ENCODE assay signal across 10 cellular contexts in the genomic region with DNA sequence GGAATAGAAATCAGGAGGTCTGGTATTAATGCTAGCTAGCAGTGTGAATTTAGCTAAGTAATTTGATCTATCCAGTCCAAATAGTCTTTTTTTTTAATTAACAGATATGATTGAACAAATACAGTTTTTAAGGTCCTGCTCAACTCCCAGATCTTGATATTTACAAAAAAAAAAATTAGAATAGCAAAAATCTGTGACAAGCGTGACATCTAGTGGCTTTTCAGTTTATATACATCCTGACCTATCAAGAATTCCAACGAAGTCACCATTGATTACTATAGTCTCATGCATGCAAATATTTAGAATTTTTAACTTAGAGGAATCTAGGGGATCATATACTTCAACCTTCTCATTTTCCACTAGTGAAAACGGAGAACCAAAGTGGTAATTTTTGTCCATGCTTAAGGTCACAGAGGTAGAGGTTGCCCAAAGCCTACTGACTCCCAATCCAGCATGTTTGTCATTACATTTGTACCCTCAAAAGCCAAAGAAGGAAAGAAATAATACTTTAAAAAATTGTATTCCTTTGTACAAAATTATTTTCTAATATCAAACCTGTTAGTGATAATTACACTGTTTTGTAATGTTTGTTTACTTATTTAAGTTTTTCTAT. TPM values are rescaled to one million over a fixed set of nuclear protein-coding genes. Genes with fewer than 3 reads are reported as not detected.
DNase-seq lines count a peak whose midpoint lies in the region; ATAC-seq, FAIRE-seq and TF ChIP-seq lines count a peak whose summit lies in the region.
"Had no signal": no experiment of that assay in that cellular context is flagged by ENCODE, and none has a peak within 500 bp of the region (broad histone marks: within the 10 kb centered on the region; RNA-seq: fewer than 3 reads in every experiment).

No MANE protein-coding gene starts in this region.

- no peak for ATAC-seq in HG02759 (IDR thresholded peaks at IDR 0.05; ENCODE audit: unreplicated experiment)
- ATAC-seq in GM19023 (IDR thresholded peaks at IDR 0.05; ENCODE audit: unreplicated experiment) = no peak

- DNase-seq in NCI-H510A treated with DMSO at 0.1 percent for 48 hours (lab: John Stamatoyannopoulos, UW) = peak; percentile 13
- DNase-seq in NCI-H510A (lab: John Stamatoyannopoulos, UW) = no peak
- DNase-seq in NCI-H748 treated with DMSO at 0.1 percent for 48 hours (lab: John Stamatoyannopoulos, UW) = peak; percentile 67
- peak; percentile 66 for DNase-seq in endothelial cell of umbilical vein (ENCODE audit: low read depth, low spot score)
- no peak for DNase-seq in mucosa of gallbladder (ENCODE audit: low spot score)
- DNase-seq: right cardiac atrium had no signal

- no peaks in the 10 kb centered on the region for H4K20me1 ChIP-seq in endothelial cell of umbilical vein (replicated peaks; ENCODE audit: control insufficient read depth, extremely low read depth, insufficient read depth, low read length)
- H4K20me1 ChIP-seq: BLaER1 treated with 17β-estradiol and CSF1 and Interleukin-3, amounts not matched to agents 10 nM and 100 nM had no signal

- H3K36me3 ChIP-seq in endothelial cell of umbilical vein (ENCODE audit: control insufficient read depth in 2 of 2, extremely low read depth in 1 of 2, insufficient read depth in 2 of 2, low read length in 2 of 2) (no peaks in the 10 kb centered on the region), skeletal muscle satellite cell (ENCODE audit: insufficient read depth, low read length) (no peaks in the 10 kb centered on the region)
- H3K36me3 ChIP-seq: BLaER1 treated with 17β-estradiol and CSF1 and Interleukin-3, amounts not matched to agents 10 nM and 100 nM had no signal

- no TSS peak for BruUV-seq in endothelial cell of umbilical vein (replicated peaks; lab: Mats Ljungman, UMichigan)

- H3K9me1 ChIP-seq in endothelial cell of umbilical vein (replicated peaks; ENCODE audit: control insufficient read depth, extremely low read depth, insufficient read depth, low read length) = no peaks in the 10 kb centered on the region

- intact Hi-C loops in endothelial cell of umbilical vein (cut with micrococcal nuclease) = loop anchor here (1.0 to 10.0 kb wide), 6 partner anchors 123 to 936 kb away; no protein-coding TSS in a partner anchor

- H3K9ac ChIP-seq in endothelial cell of umbilical vein (replicated peaks; ENCODE audit: extremely low read depth, insufficient read depth, low read length) (no peak overlapping the region), skeletal muscle satellite cell (ENCODE audit: low read depth, low read length) (peak overlapping the region; percentile 44)
- H3K9ac ChIP-seq: BLaER1 treated with 17β-estradiol and CSF1 and Interleukin-3, amounts not matched to agents 10 nM and 100 nM had no signal

- H2AFZ ChIP-seq in endothelial cell of umbilical vein (ENCODE audit: low read depth, low read length) = no peak overlapping the region

- FAIRE-seq in endothelial cell of umbilical vein (lab: Jason Lieb, UNC) = peak; percentile 71

- POLR2A ChIA-PET in endothelial cell of umbilical vein (lab: Charles Lee) = no interaction called here

- dilution Hi-C loops in endothelial cell of umbilical vein (cut with MboI; ENCODE audit: extremely low pct_ligation_motif_present, low sequenced_read_pairs) = no loop called here

- H3K4me1 ChIP-seq in endothelial cell of umbilical vein (ENCODE audit: control insufficient read depth, extremely low read depth, insufficient read depth, low read length) (no peaks in the 10 kb centered on the region), skeletal muscle satellite cell (ENCODE audit: control insufficient read depth, insufficient read depth, low read length) (peaks cover 6% of the 10 kb centered on the region)

- H3K27me3 ChIP-seq in endothelial cell of umbilical vein (ENCODE audit: control insufficient read depth in 2 of 2, insufficient read depth in 2 of 2, low read length in 2 of 2) = peaks cover 0 to 2% of the 10 kb centered on the region in 2 experiments
- H3K27me3 ChIP-seq in skeletal muscle satellite cell (ENCODE audit: control insufficient read depth, insufficient read depth, low read length) = no peaks in the 10 kb centered on the region
- H3K27me3 ChIP-seq: BLaER1 treated with 17β-estradiol and CSF1 and Interleukin-3, amounts not matched to agents 10 nM and 100 nM had no signal

- H3K9me3 ChIP-seq in endothelial cell of umbilical vein (replicated peaks; ENCODE audit: control insufficient read depth, insufficient read depth, low read length) = no peaks in the 10 kb centered on the region
- no peaks in the 10 kb centered on the region for H3K9me3 ChIP-seq in skeletal muscle satellite cell (replicated peaks; ENCODE audit: low read length)

- TF ChIP-seq CTCF in endothelial cell of umbilical vein (IDR thresholded peaks at IDR 0.05; ENCODE audit: extremely low read depth in 1 of 2, insufficient read depth in 1 of 2, low read depth in 1 of 2, low read length in 2 of 2) = peak; percentile 11 to 17

- CTCF ChIA-PET in endothelial cell of umbilical vein (lab: Charles Lee) = interaction anchor here (0.7 to 4.2 kb wide), 15 partner anchors 8 to 934 kb away, joined by 3 to 39 read pairs (median 4); a partner anchor contains a TSS

- no peak overlapping the region for H3K27ac ChIP-seq in endothelial cell of umbilical vein (ENCODE audit: insufficient read depth, low read depth, low read length)
- H3K27ac ChIP-seq: BLaER1 treated with 17β-estradiol and CSF1 and Interleukin-3, amounts not matched to agents 10 nM and 100 nM had no signal

- H3K79me2 ChIP-seq in endothelial cell of umbilical vein (ENCODE audit: control insufficient read depth, insufficient read depth, low read length) = no peaks in the 10 kb centered on the region

- H3K4me2 ChIP-seq in endothelial cell of umbilical vein (ENCODE audit: insufficient read depth, low read length) (no peak overlapping the region), skeletal muscle satellite cell (ENCODE audit: low read length) (no peak overlapping the region)
- H3K4me2 ChIP-seq: BLaER1 treated with 17β-estradiol and CSF1 and Interleukin-3, amounts not matched to agents 10 nM and 100 nM had no signal

- TF ChIP-seq POLR2A in endothelial cell of umbilical vein (IDR thresholded peaks at IDR 0.05; ENCODE audit: low read depth, low read length) = no peak

- no peak overlapping the region for H3K4me3 ChIP-seq in endothelial cell of umbilical vein (replicated peaks in 1 of 3; ENCODE audit: insufficient read depth in 1 of 3, low read depth in 1 of 3, low read length in 3 of 3)
- H3K4me3 ChIP-seq in skeletal muscle satellite cell (ENCODE audit: low read length) = no peak overlapping the region
- H3K4me3 ChIP-seq: BLaER1 treated with 17β-estradiol and CSF1 and Interleukin-3, amounts not matched to agents 10 nM and 100 nM had no signal

TF ChIP-seq in endothelial cell of umbilical vein, 7 proteins besides CTCF, POLR2A, EP300 and RAD21:
- TF ChIP-seq EZH2 (IDR thresholded peaks at IDR 0.05; ENCODE audit: borderline replicate concordance, low read depth, low read length, severe bottlenecking) (no peak), FOS (IDR thresholded peaks at IDR 0.05; ENCODE audit: borderline replicate concordance, insufficient read depth, low read length) (no peak), GATA2 (IDR thresholded peaks at IDR 0.05; ENCODE audit: insufficient read depth, insufficient read length, low read depth, low read length) (no peak), POLR2AphosphoS5 (IDR thresholded peaks at IDR 0.05; ENCODE audit: insufficient read depth, low read depth, low read length) (no peak), MYC (IDR thresholded peaks at IDR 0.05; ENCODE audit: low read depth, low read length) (no peak)
- TF ChIP-seq, protein P1, sequence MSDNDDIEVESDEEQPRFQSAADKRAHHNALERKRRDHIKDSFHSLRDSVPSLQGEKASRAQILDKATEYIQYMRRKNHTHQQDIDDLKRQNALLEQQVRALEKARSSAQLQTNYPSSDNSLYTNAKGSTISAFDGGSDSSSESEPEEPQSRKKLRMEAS (IDR thresholded peaks at IDR 0.05; ENCODE audit: insufficient read depth, insufficient read length) = no peak

RNA-seq across cellular contexts. Expression of a gene that starts 17.6 kb away (rescaled TPM):
- total RNA-seq in endothelial cell of umbilical vein (175 and 184 TPM in 2 replicates), mucosa of gallbladder (62.2 TPM)
- polyA plus RNA-seq in endothelial cell of umbilical vein = 32.0 and 39.1 TPM in 2 replicates
- 75.4 and 75.7 TPM in 2 replicates for polyA plus RNA-seq in endothelial cell of umbilical vein (2011; cell fraction: cytosol; rRNA removed)
- 88.6 and 119 TPM in 2 replicates for polyA plus RNA-seq in endothelial cell of umbilical vein (2011; cell fraction: nucleus; rRNA removed)
- 103 and 163 TPM in 2 replicates for polyA plus RNA-seq in endothelial cell of umbilical vein (2012)
- polyA minus RNA-seq in endothelial cell of umbilical vein = 61.8 and 70.3 TPM in 2 replicates
- polyA minus RNA-seq in endothelial cell of umbilical vein (2011; cell fraction: cytosol; rRNA and poly(A)+ RNA removed) = 215 TPM
- 64.0 and 85.6 TPM in 2 replicates for polyA minus RNA-seq in endothelial cell of umbilical vein (2011; cell fraction: nucleus; rRNA and poly(A)+ RNA removed)
- 243 and 297 TPM in 2 replicates for total RNA-seq in skeletal muscle satellite cell (2012; rRNA removed)

Comparison
In these comparisons a context has a peak if more than half of its experiments do, and no peak if none do; other contexts are left out.
1. DNase-seq: peak in NCI-H510A treated with DMSO at 0.1 percent for 48 hours (single experiment), NCI-H748 treated with DMSO at 0.1 percent for 48 hours (single experiment) and endothelial cell of umbilical vein (single experiment); none in NCI-H510A (single experiment) and mucosa of gallbladder (single experiment).